ENCODE assay signal across 9 cellular contexts in genomic region chr19:18401580-18402112, GRCh38. TPM values are rescaled to one million over a fixed set of nuclear protein-coding genes. Genes with fewer than 3 reads are reported as not detected.
A peak's percentile ranks its signal among the peaks of the same experiment; 100 is the strongest.
DNase-seq lines count a peak whose midpoint lies in the region; TF ChIP-seq lines count a peak whose summit lies in the region.
"Had no signal": no experiment of that assay in that cellular context is flagged by ENCODE, and none has a peak within 500 bp of the region (broad histone marks: within the 10 kb centered on the region; RNA-seq: fewer than 3 reads in every experiment).

No MANE protein-coding gene starts in this region.

- H3K27ac Mint-ChIP-seq in immature natural killer cell: peak overlapping the region in 1 of 6 donors; percentile 17

- intact Hi-C loops in testis (cut with DNase I; ENCODE audit: low total_unique reads): no loop called here

- TF ChIP-seq CTCF in WI38 (IDR thresholded peaks at IDR 0.05; ENCODE audit: low read depth, low read length) (peak; percentile 30; the same call in 1 of the 2 replicates), testis (IDR thresholded peaks at IDR 0.05) (peak in 1 of 3 experiments; percentile 35)

- no peaks in the 10 kb centered on the region for H3K9me3 ChIP-seq in testis

- WGBS in testis, 2 donors: 58 to 63% methylated on average over 7 of the region's 7 CpGs

- TF ChIP-seq POLR2A in testis (IDR thresholded peaks at IDR 0.05): no peak

- DNase-seq in ELF-1 (ENCODE audit: low read depth, low spot score): peak; percentile 67
- peak; percentile 99 for DNase-seq in Kasumi-1 (lab: John Stamatoyannopoulos, UW)
- peak; percentile 61 for DNase-seq in hepatic stellate cell (ENCODE audit: low spot score)
- peak; percentile 84 for DNase-seq in testis
- no peak for DNase-seq in immature natural killer cell
- no peak for DNase-seq in activated naive CD4-positive, alpha-beta T cell treated with anti-CD3 and anti-CD28 coated beads, Interleukin-2, amount 50 U/mL, for 16 hours
- no peak for DNase-seq in NCI-H1105 (lab: John Stamatoyannopoulos, UW)

- H3K4me3 Mint-ChIP-seq in immature natural killer cell: no peak overlapping the region
- H3K4me3 Mint-ChIP-seq: natural killer cell treated with Interleukin-12 subunit alpha and Interleukin-12 subunit beta and Interleukin-15 and Interleukin-18, amount 100 ng/mL, for 72 hours had no signal

- H3K27me3 Mint-ChIP-seq in immature natural killer cell (ENCODE audit: low read depth in 3 of 3): peaks cover 1 to 7% (median 4%) of the 10 kb centered on the region in 3 donors

- H3K4me3 ChIP-seq in WI38 (ENCODE audit: low read depth, low read length) (no peak overlapping the region), testis (no peak overlapping the region)

- no peaks in the 10 kb centered on the region for H3K27me3 ChIP-seq in testis

- H3K27ac ChIP-seq in testis: peak overlapping the region in 1 of 2 donors; percentile 45

- H3K4me1 Mint-ChIP-seq in immature natural killer cell: peaks cover 5 to 11% of the 10 kb centered on the region in 2 donors

- H3K4me1 ChIP-seq in testis: peaks cover 37% of the 10 kb centered on the region

- H3K36me3 Mint-ChIP-seq in immature natural killer cell: no peaks in the 10 kb centered on the region
- H3K36me3 Mint-ChIP-seq: natural killer cell treated with Interleukin-12 subunit alpha and Interleukin-12 subunit beta and Interleukin-15 and Interleukin-18, amount 100 ng/mL, for 72 hours had no signal

- H3K36me3 ChIP-seq in testis (ENCODE audit: low read depth, missing control alignments): no peaks in the 10 kb centered on the region

- H3K9me3 Mint-ChIP-seq in immature natural killer cell: no peaks in the 10 kb centered on the region
- H3K9me3 Mint-ChIP-seq: natural killer cell treated with Interleukin-12 subunit alpha and Interleukin-12 subunit beta and Interleukin-15 and Interleukin-18, amount 100 ng/mL, for 72 hours had no signal

RNA-seq across cellular contexts. Expression of gene LRRC25, which starts 4.2 kb away (rescaled TPM):
- total RNA-seq in testis: 1 to 10 TPM; 1.6 to 4.0 TPM
- polyA plus RNA-seq in testis (ENCODE audit: insufficient read depth, low read depth, low replicate concordance): 3.4 TPM
- 10 to 100 TPM in 1 of 3 donors, 1 to 10 TPM in 2; 2.7 to 18.1 (median 7.7) TPM for polyA plus RNA-seq in immature natural killer cell
- total RNA-seq: natural killer cell treated with Interleukin-12 subunit alpha and Interleukin-12 subunit beta and Interleukin-15 and Interleukin-18, amount 100 ng/mL, for 72 hours had no signal

RNA-seq across cellular contexts. Expression of gene GDF15, which starts 15.7 kb away (rescaled TPM):
- total RNA-seq in testis: 1 to 10 TPM in 1 of 2 donors, under 1 TPM in 1; 0.93 to 2.5 TPM
- 1.0 TPM for polyA plus RNA-seq in testis (ENCODE audit: insufficient read depth, low read depth, low replicate concordance)
- polyA plus RNA-seq in immature natural killer cell: not detected

RNA-seq across cellular contexts. Expression of gene SSBP4, which starts 17.6 kb away (rescaled TPM):
- 100 to 1,000 TPM in 1 of 2 donors, 10 to 100 TPM in 1; 90.3 to 118 TPM for total RNA-seq in testis
- polyA plus RNA-seq in testis (ENCODE audit: insufficient read depth, low read depth, low replicate concordance) (80.5 TPM), immature natural killer cell (100 to 1,000 TPM in 2 of 3 donors, 10 to 100 TPM in 1; 73.5 to 122 (median 107) TPM)

RNA-seq across cellular contexts. Expression of gene ISYNA1, which starts 36.3 kb away (rescaled TPM):
- 1,000 to 10,000 TPM in 1 of 2 donors, 100 to 1,000 TPM in 1; 1,000 to 1,122 TPM for total RNA-seq in testis
- 493 TPM for polyA plus RNA-seq in testis (ENCODE audit: insufficient read depth, low read depth, low replicate concordance)
- 10 to 100 TPM; 29.7 to 32.2 (median 31.2) TPM for polyA plus RNA-seq in immature natural killer cell

Comparison
In these comparisons a context has a peak if more than half of its experiments do, and no peak if none do; other contexts are left out.
1. DNase-seq: peak in ELF-1 (single experiment), Kasumi-1 (2 of 2), hepatic stellate cell (single experiment) and testis (single experiment); none in immature natural killer cell (0 of 3), activated naive CD4-positive, alpha-beta T cell treated with anti-CD3 and anti-CD28 coated beads, Interleukin-2, amount 50 U/mL, for 16 hours (single experiment) and NCI-H1105 (single experiment).